Comparison of ENCODE assay signal across 6 cellular contexts in genomic region chr4:119279541-119279940, GRCh38. TPM values are rescaled to one million over a fixed set of nuclear protein-coding genes. Genes with fewer than 3 reads are reported as not detected.
"Had no signal": no experiment of that assay in that cellular context is flagged by ENCODE, and none has a peak within 500 bp of the region (broad histone marks: within the 10 kb centered on the region; RNA-seq: fewer than 3 reads in every experiment).

No MANE protein-coding gene starts in this region.

RNA-seq across cellular contexts. Expression of gene FABP2, which starts 42.4 kb away (rescaled TPM):
- total RNA-seq: activated CD8-positive, alpha-beta T cell treated with anti-CD3 and anti-CD28 coated beads, Interleukin-2, amount 10 ng/mL, durations not matched to agents 7 days and 5 days; LHCN-M2; M059J; PC-3; SJSA1; T-helper 1 cell treated with Interleukin-12 subunit alpha and Interleukin-12 subunit beta and Interleukin-4 antibody, amounts not matched to agents 30 ng/mL and 1 ng/mL, for 36 hours had no signal
